In the genomic region with DNA sequence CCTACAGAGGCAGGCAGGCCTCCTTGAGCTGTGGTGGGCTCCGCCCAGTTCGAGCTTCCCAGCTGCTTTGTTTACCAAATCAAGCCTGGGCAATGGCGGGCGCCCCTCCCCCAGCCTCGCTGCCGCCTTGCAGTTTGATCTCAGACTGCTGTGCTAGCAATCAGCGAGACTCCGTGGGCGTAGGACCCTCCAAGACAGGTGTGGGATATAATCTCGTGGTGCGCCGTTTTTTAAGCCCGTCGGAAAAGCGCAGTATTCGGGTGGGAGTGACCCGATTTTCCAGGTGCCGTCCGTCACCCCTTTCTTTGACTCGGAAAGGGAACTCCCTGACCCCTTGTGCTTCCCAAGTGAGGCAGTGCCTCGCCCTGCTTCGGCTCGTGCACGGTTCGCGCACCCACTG, we compare ENCODE assay signal across 8 cellular contexts.
DNase-seq lines count a peak whose midpoint lies in the region; ATAC-seq and TF ChIP-seq lines count a peak whose summit lies in the region.
"Not testable (repeated sequence)": the region's sequence is repeated elsewhere in the genome, so short reads cannot be mapped to it uniquely, and the experiment has no call there.

No MANE protein-coding gene starts in this region.

- H3K4me3 Mint-ChIP-seq in GM23338 = peak overlapping the region; percentile 77
- peak overlapping the region; percentile 72 for H3K4me3 Mint-ChIP-seq in chondrocyte (ENCODE audit: unreplicated experiment)
- peak overlapping the region; percentile 97 for H3K4me3 Mint-ChIP-seq in neural crest cell
- peak overlapping the region; percentile 91 for H3K4me3 Mint-ChIP-seq in progenitor cell of endocrine pancreas (ENCODE audit: low read depth)

- H3K9ac ChIP-seq in HUES64 (ENCODE audit: low read depth, low read length) (peak overlapping the region; percentile 89), iPS-15b (ENCODE audit: low read depth, low read length) (peak overlapping the region; percentile 38)

- not testable (repeated sequence) for H3K4me1 ChIP-seq in GM23338 (ENCODE audit: insufficient read depth); HUES64 (ENCODE audit: insufficient read depth, low read length); iPS-15b (ENCODE audit: control insufficient read depth, insufficient read depth, low read length); mesodermal cell (ENCODE audit: control insufficient read depth, insufficient read depth, low read length, poor library complexity, severe bottlenecking)

- not testable (repeated sequence) for ATAC-seq in GM23338

- not testable (repeated sequence) for H4K20me1 ChIP-seq in GM23338 (replicated peaks; ENCODE audit: insufficient read depth)

- peak overlapping the region; percentile 66; the same call in 1 of the 2 replicates for H3K27ac ChIP-seq in GM23338 (ENCODE audit: low read depth)
- H3K27ac ChIP-seq in HUES64 (ENCODE audit: low read depth, low read length) = not testable (repeated sequence)
- H3K27ac ChIP-seq in mesodermal cell (ENCODE audit: low read depth, low read length, severe bottlenecking) = peak overlapping the region; percentile 68

- not testable (repeated sequence) for H3K27me3 ChIP-seq in GM23338 (ENCODE audit: insufficient read depth); HUES64 (ENCODE audit: insufficient read depth, low read length); iPS-15b (ENCODE audit: control insufficient read depth, insufficient read depth, low read length)

- DNase-seq in GM23338 (ENCODE audit: low spot score); chondrocyte (ENCODE audit: low spot score); progenitor cell of endocrine pancreas (ENCODE audit: low spot score, unreplicated experiment): not testable (repeated sequence)
- DNase-seq in fibroblast of villous mesenchyme (ENCODE audit: low read depth) = peak; percentile 7
- DNase-seq in neural crest cell (ENCODE audit: low read depth, low spot score) = peak; percentile 32

- H3K79me2 ChIP-seq in GM23338 (replicated peaks; ENCODE audit: insufficient read depth) = peaks cover 46% of the 10 kb centered on the region

- H3K9me3 Mint-ChIP-seq in GM23338 = peaks cover 16% of the 10 kb centered on the region
- H3K9me3 Mint-ChIP-seq in chondrocyte (ENCODE audit: low read depth) = peaks cover 22% of the 10 kb centered on the region
- peaks cover 16% of the 10 kb centered on the region for H3K9me3 Mint-ChIP-seq in neural crest cell
- peaks cover 24% of the 10 kb centered on the region for H3K9me3 Mint-ChIP-seq in progenitor cell of endocrine pancreas (ENCODE audit: low read depth)

- H2AFZ ChIP-seq in GM23338 = not testable (repeated sequence)

- not testable (repeated sequence) for H3K4me1 Mint-ChIP-seq in GM23338; progenitor cell of endocrine pancreas (ENCODE audit: low read depth)
- H3K4me1 Mint-ChIP-seq in chondrocyte (ENCODE audit: low read depth) = peaks cover 15% of the 10 kb centered on the region
- H3K4me1 Mint-ChIP-seq in neural crest cell = peaks cover 25% of the 10 kb centered on the region

- H3K9me3 ChIP-seq in HUES64 (ENCODE audit: insufficient read depth, low read depth, low read length); iPS-15b (ENCODE audit: control insufficient read depth, insufficient read depth, low read length): not testable (repeated sequence)
- H3K9me3 ChIP-seq in mesodermal cell (ENCODE audit: control insufficient read depth, low read length) = peaks cover 15% of the 10 kb centered on the region

- TF ChIP-seq CTCF in GM23338 (conservative IDR thresholded peaks at IDR 0.05; ENCODE audit: low read depth in 2 of 2); chondrocyte (IDR thresholded peaks at IDR 0.05); fibroblast of villous mesenchyme (IDR thresholded peaks at IDR 0.05; ENCODE audit: insufficient read depth, low read depth, low read length); neural crest cell (conservative IDR thresholded peaks at IDR 0.05); progenitor cell of endocrine pancreas (IDR thresholded peaks at IDR 0.05; ENCODE audit: unreplicated experiment): not testable (repeated sequence)

- 8% methylated on average over 26 of the region's 26 CpGs for WGBS in HUES64
- WGBS in mesodermal cell (ENCODE audit: insufficient coverage in 2 of 2), 2 experiments = no CpG with 5 or more reads among the region's 26 CpGs

- H3K36me3 ChIP-seq in GM23338 (ENCODE audit: insufficient read depth); HUES64 (ENCODE audit: insufficient read depth, low read length); iPS-15b (ENCODE audit: control insufficient read depth, insufficient read depth, low read length); mesodermal cell (ENCODE audit: control insufficient read depth, insufficient read depth, low read length): not testable (repeated sequence)

- not testable (repeated sequence) for H3K27me3 Mint-ChIP-seq in GM23338 (ENCODE audit: insufficient read depth, low read depth, poor library complexity); chondrocyte (ENCODE audit: low read depth); neural crest cell (ENCODE audit: low read depth); progenitor cell of endocrine pancreas

- H3K27ac Mint-ChIP-seq in GM23338 = peak overlapping the region; percentile 88; the same call in 1 of the 2 replicates
- peak overlapping the region; percentile 85 for H3K27ac Mint-ChIP-seq in chondrocyte (ENCODE audit: unreplicated experiment)
- peak overlapping the region; percentile 98 for H3K27ac Mint-ChIP-seq in neural crest cell (ENCODE audit: unreplicated experiment)
- H3K27ac Mint-ChIP-seq in progenitor cell of endocrine pancreas = peak overlapping the region; percentile 98

- H3K4me3 ChIP-seq in GM23338 (peak overlapping the region; percentile 73), HUES64 (ENCODE audit: low read length) (peak overlapping the region; percentile 93), fibroblast of villous mesenchyme (ENCODE audit: low read depth, low read length) (peak overlapping the region; percentile 60), iPS-15b (ENCODE audit: low read depth, low read length) (peak overlapping the region; percentile 44)
- not testable (repeated sequence) for H3K4me3 ChIP-seq in mesodermal cell (ENCODE audit: extremely low read depth, insufficient read depth, low read length, poor library complexity, severe bottlenecking)

- not testable (repeated sequence) for H3K4me2 ChIP-seq in GM23338

- not testable (repeated sequence) for H3F3A ChIP-seq in GM23338 (replicated peaks; ENCODE audit: low read depth)

- H3K9me2 ChIP-seq in GM23338 (ENCODE audit: insufficient read depth) = not testable (repeated sequence)

- peaks cover 18% of the 10 kb centered on the region; the same call in 2 of the 3 replicates for H3K36me3 Mint-ChIP-seq in GM23338 (ENCODE audit: low read depth)
- peaks cover 16% of the 10 kb centered on the region for H3K36me3 Mint-ChIP-seq in chondrocyte (ENCODE audit: low read depth)
- H3K36me3 Mint-ChIP-seq in neural crest cell (ENCODE audit: low read depth) = peaks cover 37% of the 10 kb centered on the region
- H3K36me3 Mint-ChIP-seq in progenitor cell of endocrine pancreas (ENCODE audit: insufficient read depth) = peaks cover 29% of the 10 kb centered on the region
